ENCODE assay signal across 16 cellular contexts in the genomic region with DNA sequence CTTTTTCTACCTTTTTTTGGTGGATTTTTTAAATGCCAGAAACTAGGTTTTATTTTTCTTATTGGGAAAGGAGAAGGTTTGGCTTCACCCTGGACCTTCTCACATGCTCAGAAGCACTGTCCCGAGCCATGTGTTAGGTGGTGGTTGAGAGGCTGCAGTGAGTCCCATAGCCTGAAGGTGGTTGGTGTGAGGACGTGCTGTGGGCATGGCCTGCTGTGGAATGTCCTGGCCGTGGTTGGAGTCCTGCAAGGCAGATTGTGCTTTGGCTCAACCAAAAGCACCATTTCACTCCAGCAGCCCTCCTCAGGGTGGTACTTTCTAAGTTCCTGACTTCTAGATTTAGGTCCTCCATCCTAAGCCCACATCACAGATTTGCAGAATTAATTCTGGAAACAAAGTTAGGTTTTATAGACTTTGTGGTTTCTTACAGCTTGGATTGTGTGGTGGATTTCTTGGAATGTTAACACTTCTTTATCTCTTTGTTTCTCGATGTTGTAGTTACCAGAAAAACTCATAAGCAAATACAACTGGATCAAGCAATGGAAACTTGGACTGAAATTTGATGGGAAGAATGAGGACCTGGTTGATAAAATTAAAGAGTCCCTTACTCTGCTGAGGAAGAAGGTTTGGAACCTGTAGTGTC. TPM values are rescaled to one million over a fixed set of nuclear protein-coding genes. Genes with fewer than 3 reads are reported as not detected.
DNase-seq lines count a peak whose midpoint lies in the region; ATAC-seq and TF ChIP-seq lines count a peak whose summit lies in the region.
"Had no signal": no experiment of that assay in that cellular context is flagged by ENCODE, and none has a peak within 500 bp of the region (broad histone marks: within the 10 kb centered on the region; RNA-seq: fewer than 3 reads in every experiment).

No MANE protein-coding gene starts in this region.

- H3K27ac ChIP-seq in tibial artery, result peak overlapping the region; percentile 38 to 40
- no peak overlapping the region for H3K27ac ChIP-seq in hepatocyte
- H3K27ac ChIP-seq: A549, sigmoid colon had no signal

- no peak overlapping the region for H3K4me2 ChIP-seq in hepatocyte
- H3K4me2 ChIP-seq: A549 had no signal

- ATAC-seq in Right ventricle myocardium inferior, result peak; percentile 61
- peak; percentile 65 for ATAC-seq in left ventricle myocardium superior
- ATAC-seq: activated CD4-positive, CD25-positive, alpha-beta regulatory T cell treated with anti-CD3 and anti-CD28 coated beads, Interleukin-2, amount 50 U/mL, for 24 hours; stimulated activated naive CD8-positive, alpha-beta T cell treated with anti-CD3 and anti-CD28 coated beads, Interleukin-15, Interleukin-2, amounts not matched to agents 100 U/mL and 50 U/mL, for 24 hours had no signal

- H2AFZ ChIP-seq in hepatocyte, result no peak overlapping the region

- in situ Hi-C loops in astrocyte of the cerebellum (cut with HindIII; ENCODE audit: low sequenced_read_pairs), result no loop called here

- peaks cover 0 to 24% (median 10%) of the 10 kb centered on the region in 4 donors for H3K4me1 ChIP-seq in tibial artery
- no peaks in the 10 kb centered on the region for H3K4me1 ChIP-seq in hepatocyte (ENCODE audit: insufficient read depth)

- DNase-seq in Right ventricle myocardium inferior (ENCODE audit: missing footprints) (no peak), cardiac septum (ENCODE audit: low spot score) (no peak), astrocyte of the cerebellum (ENCODE audit: low read depth) (no peak), left ventricle myocardium superior (peak; percentile 57), tibial artery (no peak), hepatocyte (ENCODE audit: low spot score) (no peak), epidermal melanocyte (ENCODE audit: insufficient read length, low spot score) (no peak), germinal center (ENCODE audit: low spot score) (no peak)
- DNase-seq: activated naive CD4-positive, alpha-beta T cell treated with Interleukin-2 at 50 U/mL for 16 hours; GOT3; NCI-H1105; sigmoid colon; stimulated activated naive CD8-positive, alpha-beta T cell treated with anti-CD3 and anti-CD28 coated beads, Interleukin-15, Interleukin-2, amounts not matched to agents 100 U/mL and 50 U/mL, for 24 hours; SW 1271 had no signal

- peaks cover 18% of the 10 kb centered on the region for H3K79me2 ChIP-seq in hepatocyte

- H3K36me3 ChIP-seq in tibial artery (peaks cover 39 to 64% (median 61%) of the 10 kb centered on the region in 3 donors), hepatocyte (replicated peaks; ENCODE audit: insufficient read depth, low read depth) (no peaks in the 10 kb centered on the region)

- H3K9me3 ChIP-seq in tibial artery (peaks cover 0 to 5% (median 0%) of the 10 kb centered on the region in 3 donors), hepatocyte (ENCODE audit: low read depth) (no peaks in the 10 kb centered on the region)

- intact Hi-C loops in Right ventricle myocardium inferior (cut with DNase I), result loop anchor here (5.0 kb wide), 1 partner anchor 185 kb away; a partner anchor contains a TSS
- intact Hi-C loops in cardiac septum (cut with DNase I), result loop anchor here (2.0 kb wide), 1 partner anchor 316 kb away; no protein-coding TSS in a partner anchor
- intact Hi-C loops in left ventricle myocardium superior (cut with micrococcal nuclease), result loop anchor here (10.0 kb wide), 1 partner anchor 318 kb away; no protein-coding TSS in a partner anchor
- intact Hi-C loops in tibial artery (cut with DNase I; ENCODE audit: low total_unique reads), result loop anchor here (5.0 kb wide), 1 partner anchor 315 kb away; no protein-coding TSS in a partner anchor

- TF ChIP-seq CTCF in astrocyte of the cerebellum (IDR thresholded peaks at IDR 0.05; ENCODE audit: low read depth, low read length, missing control alignments) (peak; percentile 27), tibial artery (IDR thresholded peaks at IDR 0.05) (peak; percentile 34 to 51), hepatocyte (IDR thresholded peaks at IDR 0.05; ENCODE audit: poor library complexity) (no peak)

- H3K27me3 ChIP-seq in tibial artery (no peaks in the 10 kb centered on the region), hepatocyte (no peaks in the 10 kb centered on the region)
- H3K27me3 ChIP-seq: sigmoid colon had no signal

- H4K20me1 ChIP-seq in hepatocyte (ENCODE audit: insufficient read depth, poor library complexity, severe bottlenecking), result no peaks in the 10 kb centered on the region

- 81% methylated on average over 3 of the region's 4 CpGs for WGBS in hepatocyte (ENCODE audit: low lambda C conversion rate, missing lambda C conversion rate)

- H3K9me2 ChIP-seq in hepatocyte (replicated peaks; ENCODE audit: insufficient read depth), result no peaks in the 10 kb centered on the region

- H3K4me3 ChIP-seq in astrocyte of the cerebellum (ENCODE audit: low read depth, low read length) (no peak overlapping the region), tibial artery (no peak overlapping the region), hepatocyte (no peak overlapping the region)
- H3K4me3 ChIP-seq: A549, sigmoid colon had no signal

RNA-seq across cellular contexts. Expression of a gene that starts 22.6 kb away (rescaled TPM):
- total RNA-seq in Right ventricle myocardium inferior (22.4 TPM), cardiac septum (29.0 TPM), left ventricle myocardium superior (23.5 TPM), hepatocyte (23.9 and 45.2 TPM in 2 replicates)
- 21.0 and 22.8 TPM in 2 replicates for polyA plus RNA-seq in hepatocyte
